ENCODE assay signal across 8 cellular contexts in the genomic region with DNA sequence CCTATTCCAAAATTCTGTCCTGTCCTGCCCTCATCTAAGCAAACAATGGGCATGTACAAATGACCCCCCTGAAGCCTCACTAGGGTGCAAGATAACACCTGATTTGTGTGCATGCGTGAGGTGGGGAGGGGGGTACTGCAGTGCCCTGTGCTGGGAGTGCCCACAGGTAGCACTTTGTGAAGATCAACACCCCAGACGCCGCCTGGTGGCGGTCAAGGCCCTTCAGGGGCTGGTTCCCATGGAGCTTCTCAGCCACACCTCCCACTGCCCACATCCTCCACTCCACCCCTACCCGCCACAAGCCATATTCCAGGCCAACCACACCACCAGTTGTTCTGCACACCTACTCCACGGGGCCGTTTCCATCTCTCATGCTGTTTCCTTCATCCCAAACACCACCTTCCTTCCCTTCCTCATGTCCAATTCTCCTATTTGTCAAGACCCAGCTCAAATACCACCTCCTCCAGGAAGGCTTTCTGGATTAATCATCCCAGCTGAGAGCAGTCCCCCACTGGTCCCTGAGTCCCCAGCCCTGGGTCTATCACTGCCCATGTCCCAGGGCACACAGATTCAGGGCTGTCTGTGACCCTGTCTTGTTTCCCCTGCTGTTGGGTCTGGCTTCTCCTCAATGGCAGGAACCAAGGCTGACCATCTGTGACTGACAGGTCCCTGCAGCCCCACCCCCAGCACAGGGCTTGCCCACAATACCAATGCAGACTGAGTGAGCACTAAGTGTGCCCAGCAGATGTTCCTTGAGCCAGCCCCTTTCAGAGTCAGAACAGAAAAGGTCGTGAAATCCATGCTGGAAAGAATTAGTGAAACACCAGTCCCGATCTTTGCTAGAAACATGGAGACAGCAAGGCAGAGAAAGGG.
DNase-seq lines count a peak whose midpoint lies in the region; ATAC-seq, FAIRE-seq and TF ChIP-seq lines count a peak whose summit lies in the region.

No MANE protein-coding gene starts in this region.

- DNase-seq in CD4-positive, alpha-beta memory T cell, result peak in 4 of 5 donors; percentile 13 to 22 (median 19)
- DNase-seq in PC-3, result peak; percentile 57
- DNase-seq in endothelial cell of umbilical vein (ENCODE audit: low read depth, low spot score), result peak; percentile 3
- peak; percentile 22 to 28 for DNase-seq in stimulated activated CD8-positive, alpha-beta memory T cell treated with anti-CD3 and anti-CD28 coated beads, Interleukin-7, amount 100 ng/mL, for 48 hours (ENCODE audit: extremely low read depth in 1 of 2, low read depth in 1 of 2)
- DNase-seq in NCI-H510A treated with DMSO at 0.1 percent for 48 hours (lab: John Stamatoyannopoulos, UW), result no peak

- BruUV-seq in PC-3 (replicated peaks; lab: Mats Ljungman, UMichigan) (no TSS peak), endothelial cell of umbilical vein (replicated peaks; lab: Mats Ljungman, UMichigan) (no TSS peak)

- H3K9me3 Mint-ChIP-seq in CD4-positive, alpha-beta memory T cell, result no peaks in the 10 kb centered on the region

- no peaks in the 10 kb centered on the region for H3K36me3 Mint-ChIP-seq in CD4-positive, alpha-beta memory T cell

- H3K4me3 ChIP-seq in CD4-positive, alpha-beta memory T cell (ENCODE audit: low read length in 2 of 2), result no peak overlapping the region
- no peak overlapping the region for H3K4me3 ChIP-seq in PC-3 (ENCODE audit: low read length)
- H3K4me3 ChIP-seq in endothelial cell of umbilical vein (replicated peaks in 1 of 3; ENCODE audit: insufficient read depth in 1 of 3, low read depth in 1 of 3, low read length in 3 of 3), result no peak overlapping the region

- no peaks in the 10 kb centered on the region for H3K36me3 ChIP-seq in CD4-positive, alpha-beta memory T cell (ENCODE audit: insufficient read depth, low read length)
- H3K36me3 ChIP-seq in PC-3 (ENCODE audit: low read depth, low read length) (no peaks in the 10 kb centered on the region), endothelial cell of umbilical vein (ENCODE audit: control insufficient read depth in 2 of 2, extremely low read depth in 1 of 2, insufficient read depth in 2 of 2, low read length in 2 of 2) (no peaks in the 10 kb centered on the region)

- H2AFZ ChIP-seq in PC-3 (ENCODE audit: low read length) (no peak overlapping the region), endothelial cell of umbilical vein (ENCODE audit: low read depth, low read length) (no peak overlapping the region)

- CTCF ChIA-PET in CD4-positive, alpha-beta memory T cell (lab: Charles Lee; ENCODE audit: partially characterized antibody), result interaction anchor here (4.7 kb wide), 1 partner anchor 17 kb away, joined by 22 read pairs; no protein-coding TSS in a partner anchor
- CTCF ChIA-PET in PC-3 (lab: Charles Lee) (interaction anchor here (0.5 kb wide), 1 partner anchor 16 kb away, joined by 5 read pairs; no protein-coding TSS in a partner anchor), endothelial cell of umbilical vein (lab: Charles Lee) (interaction anchor here (0.6 to 1.0 kb wide), 4 partner anchors 13 to 223 kb away, joined by 3 to 8 read pairs (median 5); no protein-coding TSS in a partner anchor)

- TF ChIP-seq CTCF in PC-3 (conservative IDR thresholded peaks at IDR 0.05; ENCODE audit: low read depth, low read length) (peak; percentile 52), endothelial cell of umbilical vein (IDR thresholded peaks at IDR 0.05; ENCODE audit: extremely low read depth in 1 of 2, insufficient read depth in 1 of 2, low read depth in 1 of 2, low read length in 2 of 2) (peak in 1 of 2 donors; percentile 51)

- H4K20me1 ChIP-seq in PC-3 (ENCODE audit: low read length) (no peaks in the 10 kb centered on the region), endothelial cell of umbilical vein (replicated peaks; ENCODE audit: control insufficient read depth, extremely low read depth, insufficient read depth, low read length) (no peaks in the 10 kb centered on the region)

- no peak for FAIRE-seq in endothelial cell of umbilical vein (lab: Jason Lieb, UNC)

- H3K4me2 ChIP-seq in PC-3 (ENCODE audit: low read length) (no peak overlapping the region), endothelial cell of umbilical vein (ENCODE audit: insufficient read depth, low read length) (no peak overlapping the region)

- no peak overlapping the region for H3K27ac ChIP-seq in CD4-positive, alpha-beta memory T cell (ENCODE audit: low read depth, low read length)
- H3K27ac ChIP-seq in PC-3 (ENCODE audit: low read length) (no peak overlapping the region), endothelial cell of umbilical vein (ENCODE audit: insufficient read depth, low read depth, low read length) (no peak overlapping the region)

- TF ChIP-seq POLR2A in endothelial cell of umbilical vein (IDR thresholded peaks at IDR 0.05; ENCODE audit: low read depth, low read length), result no peak

- H3K4me1 Mint-ChIP-seq in CD4-positive, alpha-beta memory T cell, result peaks cover 4 to 10% (median 8%) of the 10 kb centered on the region in 4 donors

- H3K79me2 ChIP-seq in PC-3 (ENCODE audit: low read length) (no peaks in the 10 kb centered on the region), endothelial cell of umbilical vein (ENCODE audit: control insufficient read depth, insufficient read depth, low read length) (no peaks in the 10 kb centered on the region)

- no peaks in the 10 kb centered on the region for H3K9me1 ChIP-seq in endothelial cell of umbilical vein (replicated peaks; ENCODE audit: control insufficient read depth, extremely low read depth, insufficient read depth, low read length)

- H3K9me2 ChIP-seq in PC-3 (replicated peaks; ENCODE audit: low read length), result no peaks in the 10 kb centered on the region

- H3K4me1 ChIP-seq in CD4-positive, alpha-beta memory T cell (ENCODE audit: insufficient read depth, low read length), result peaks cover 5% of the 10 kb centered on the region
- H3K4me1 ChIP-seq in PC-3 (ENCODE audit: insufficient read depth, low read length) (no peaks in the 10 kb centered on the region), endothelial cell of umbilical vein (ENCODE audit: control insufficient read depth, extremely low read depth, insufficient read depth, low read length) (no peaks in the 10 kb centered on the region)

- dilution Hi-C loops in endothelial cell of umbilical vein (cut with MboI; ENCODE audit: extremely low pct_ligation_motif_present, low sequenced_read_pairs), result no loop called here

- H3K27ac Mint-ChIP-seq in CD4-positive, alpha-beta memory T cell, result peak overlapping the region in 3 of 7 donors; percentile 16 to 64 (median 33)

- peaks cover 0 to 7% of the 10 kb centered on the region in 2 donors for H3K27me3 Mint-ChIP-seq in CD4-positive, alpha-beta memory T cell

- POLR2A ChIA-PET in CD4-positive, alpha-beta memory T cell (lab: Charles Lee; ENCODE audit: partially characterized antibody), result no interaction called here
- POLR2A ChIA-PET in PC-3 (lab: Charles Lee; ENCODE audit: unreplicated experiment) (no interaction called here), endothelial cell of umbilical vein (lab: Charles Lee) (no interaction called here)

- H3F3A ChIP-seq in PC-3 (ENCODE audit: low read length, unreplicated experiment), result no peaks in the 10 kb centered on the region

- intact Hi-C loops in CD4-positive, alpha-beta memory T cell (cut with micrococcal nuclease), result no loop called here
- intact Hi-C loops in PC-3 (cut with micrococcal nuclease), result loop anchor here (10.0 kb wide), 1 partner anchor 61 kb away; no protein-coding TSS in a partner anchor
- intact Hi-C loops in endothelial cell of umbilical vein (cut with micrococcal nuclease), result no loop called here

- H3K9ac ChIP-seq in PC-3 (ENCODE audit: low read length), result no peak overlapping the region
- no peak overlapping the region for H3K9ac ChIP-seq in endothelial cell of umbilical vein (replicated peaks; ENCODE audit: extremely low read depth, insufficient read depth, low read length)

- H3K4me3 Mint-ChIP-seq in CD4-positive, alpha-beta memory T cell, result no peak overlapping the region

- no peaks in the 10 kb centered on the region for H3K9me3 ChIP-seq in CD4-positive, alpha-beta memory T cell (ENCODE audit: control insufficient read depth in 1 of 2, low read length in 2 of 2)
- H3K9me3 ChIP-seq in PC-3 (ENCODE audit: low read length) (no peaks in the 10 kb centered on the region), endothelial cell of umbilical vein (replicated peaks; ENCODE audit: control insufficient read depth, insufficient read depth, low read length) (no peaks in the 10 kb centered on the region)

- no peaks in the 10 kb centered on the region for H3K27me3 ChIP-seq in CD4-positive, alpha-beta memory T cell (ENCODE audit: insufficient read depth, low read length)
- H3K27me3 ChIP-seq in PC-3 (ENCODE audit: low read length) (no peaks in the 10 kb centered on the region), endothelial cell of umbilical vein (ENCODE audit: control insufficient read depth in 2 of 2, insufficient read depth in 2 of 2, low read length in 2 of 2) (peaks cover 28 to 41% of the 10 kb centered on the region in 2 experiments)

- ATAC-seq in GM21447 (IDR thresholded peaks at IDR 0.05; ENCODE audit: unreplicated experiment) (peak; percentile 56), PC-3 (peak; percentile 87), HG02763 (IDR thresholded peaks at IDR 0.05; ENCODE audit: unreplicated experiment) (no peak), GM21390 (IDR thresholded peaks at IDR 0.05; ENCODE audit: unreplicated experiment) (no peak)

TF ChIP-seq in endothelial cell of umbilical vein, 7 proteins besides CTCF, POLR2A, EP300 and RAD21:
- TF ChIP-seq GATA2 (IDR thresholded peaks at IDR 0.05; ENCODE audit: insufficient read depth, insufficient read length, low read depth, low read length), result no peak
- no peak for TF ChIP-seq MYC (IDR thresholded peaks at IDR 0.05; ENCODE audit: low read depth, low read length)
- no peak for TF ChIP-seq FOS (IDR thresholded peaks at IDR 0.05; ENCODE audit: borderline replicate concordance, insufficient read depth, low read length)
- no peak for TF ChIP-seq POLR2AphosphoS5 (IDR thresholded peaks at IDR 0.05; ENCODE audit: insufficient read depth, low read depth, low read length)
- TF ChIP-seq EZH2 (IDR thresholded peaks at IDR 0.05; ENCODE audit: borderline replicate concordance, low read depth, low read length, severe bottlenecking), result no peak
- TF ChIP-seq JUN (IDR thresholded peaks at IDR 0.05; ENCODE audit: borderline replicate concordance, insufficient read depth, insufficient read length, low read depth), result no peak
- TF ChIP-seq MAX (IDR thresholded peaks at IDR 0.05; ENCODE audit: insufficient read depth, insufficient read length), result no peak

Comparison
In these comparisons a context has a peak if more than half of its experiments do, and no peak if none do; other contexts are left out.
1. ATAC-seq: peak in GM21447 (single experiment) and PC-3 (single experiment); none in HG02763 (single experiment) and GM21390 (single experiment).